9 cellular contexts compared by ENCODE assay signal in the genomic region with DNA sequence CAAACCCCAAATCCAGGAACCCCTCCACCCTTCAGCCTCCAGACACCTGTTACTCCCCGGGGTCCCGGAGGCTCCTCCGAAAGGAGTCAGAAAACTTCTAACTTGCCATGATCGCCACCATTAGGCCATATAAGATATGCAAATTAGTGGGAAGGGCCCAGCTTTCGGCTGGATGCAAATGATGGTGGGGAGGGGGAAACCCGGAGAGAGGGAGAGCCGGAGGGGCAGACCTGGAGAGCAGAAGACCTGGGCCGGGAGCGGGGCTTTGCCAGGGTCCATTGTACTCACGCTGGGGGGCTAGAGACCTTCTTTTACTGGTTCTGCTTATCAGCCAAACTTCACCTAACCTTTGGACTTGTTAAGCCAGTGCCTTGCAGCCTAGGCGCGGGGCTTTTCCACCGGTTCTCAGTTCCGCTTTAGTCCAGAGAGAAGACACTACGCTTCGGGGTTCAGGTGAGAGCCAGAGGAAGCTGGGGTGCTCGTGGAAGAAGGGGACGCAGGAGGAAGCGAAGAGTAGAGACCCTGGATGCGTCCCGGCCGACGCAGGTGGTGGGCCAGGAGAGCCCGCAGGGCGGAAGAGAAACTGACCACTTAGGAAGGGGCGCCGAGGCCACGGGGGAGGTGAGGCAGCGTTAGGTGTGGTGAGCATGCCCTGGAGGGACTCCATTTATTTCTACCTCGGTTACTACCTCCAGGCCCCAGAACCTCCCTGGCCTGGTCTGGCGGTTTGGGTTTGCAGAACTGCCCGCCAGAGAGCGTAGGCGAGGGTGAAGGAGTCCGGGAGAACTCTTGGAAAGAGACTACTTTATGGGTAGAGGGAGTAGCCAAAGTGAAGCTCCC. TPM values are rescaled to one million over a fixed set of nuclear protein-coding genes. Genes with fewer than 3 reads are reported as not detected.
DNase-seq lines count a peak whose midpoint lies in the region; ATAC-seq and TF ChIP-seq lines count a peak whose summit lies in the region.
"Had no signal": no experiment of that assay in that cellular context is flagged by ENCODE, and none has a peak within 500 bp of the region (broad histone marks: within the 10 kb centered on the region; RNA-seq: fewer than 3 reads in every experiment).

A gene with protein sequence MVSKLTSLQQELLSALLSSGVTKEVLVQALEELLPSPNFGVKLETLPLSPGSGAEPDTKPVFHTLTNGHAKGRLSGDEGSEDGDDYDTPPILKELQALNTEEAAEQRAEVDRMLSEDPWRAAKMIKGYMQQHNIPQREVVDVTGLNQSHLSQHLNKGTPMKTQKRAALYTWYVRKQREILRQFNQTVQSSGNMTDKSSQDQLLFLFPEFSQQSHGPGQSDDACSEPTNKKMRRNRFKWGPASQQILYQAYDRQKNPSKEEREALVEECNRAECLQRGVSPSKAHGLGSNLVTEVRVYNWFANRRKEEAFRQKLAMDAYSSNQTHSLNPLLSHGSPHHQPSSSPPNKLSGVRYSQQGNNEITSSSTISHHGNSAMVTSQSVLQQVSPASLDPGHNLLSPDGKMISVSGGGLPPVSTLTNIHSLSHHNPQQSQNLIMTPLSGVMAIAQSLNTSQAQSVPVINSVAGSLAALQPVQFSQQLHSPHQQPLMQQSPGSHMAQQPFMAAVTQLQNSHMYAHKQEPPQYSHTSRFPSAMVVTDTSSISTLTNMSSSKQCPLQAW (minus strand): TSS at position 99 of the 840 bp plus-strand sequence. CDS start 175 bp downstream, outside the sequence.

- peaks cover 72% of the 10 kb centered on the region for H3K27me3 ChIP-seq in brain microvascular endothelial cell (replicated peaks)

- TF ChIP-seq CTCF in brain microvascular endothelial cell (IDR thresholded peaks at IDR 0.05; ENCODE audit: low read depth, low read length, missing control alignments) (peak; percentile 13), osteocyte (IDR thresholded peaks at IDR 0.05) (no peak)

- H3K9me3 Mint-ChIP-seq in osteocyte (ENCODE audit: unreplicated experiment): no peaks in the 10 kb centered on the region

- H3K27ac Mint-ChIP-seq in osteocyte (ENCODE audit: unreplicated experiment): no peak within 1 kb of the TSS

- no peaks in the 10 kb centered on the region for H3K36me3 ChIP-seq in brain microvascular endothelial cell (replicated peaks)

- H3K4me3 Mint-ChIP-seq in osteocyte (ENCODE audit: unreplicated experiment): peak within 1 kb of the TSS; percentile 70

- H3K36me3 Mint-ChIP-seq in osteocyte (ENCODE audit: unreplicated experiment): no peaks in the 10 kb centered on the region

- H3K4me1 Mint-ChIP-seq in osteocyte (ENCODE audit: unreplicated experiment): peaks cover 18% of the 10 kb centered on the region

- peak; percentile 48 for ATAC-seq in GM18909 (IDR thresholded peaks at IDR 0.05; ENCODE audit: poor library complexity, unreplicated experiment)
- ATAC-seq in HG02970 (IDR thresholded peaks at IDR 0.05; ENCODE audit: low FRiP score, unreplicated experiment): peak; percentile 49

- peaks cover 30% of the 10 kb centered on the region for H3K27me3 Mint-ChIP-seq in osteocyte (ENCODE audit: unreplicated experiment)

- no peak for DNase-seq in brain microvascular endothelial cell
- DNase-seq in osteocyte (ENCODE audit: extremely low spot score, unreplicated experiment): no peak
- DNase-seq in NCI-H1105 (lab: John Stamatoyannopoulos, UW): no peak
- DNase-seq in NK-92 treated with Interleukin-12 subunit alpha and Interleukin-12 subunit beta, amount 100 ng/mL, for 24 hours (lab: John Stamatoyannopoulos, UW): no peak
- no peak for DNase-seq in cerebellar cortex (ENCODE audit: low spot score)
- no peak for DNase-seq in NCI-H82 treated with DMSO at 0.1 percent for 48 hours (lab: John Stamatoyannopoulos, UW; ENCODE audit: unreplicated experiment)

- H3K4me3 ChIP-seq in brain microvascular endothelial cell (ENCODE audit: low read depth, low read length): no peak within 1 kb of the TSS

- no peak within 1 kb of the TSS for H3K27ac ChIP-seq in brain microvascular endothelial cell

- in situ Hi-C loops in brain microvascular endothelial cell (cut with HindIII; ENCODE audit: low pct_ligation_motif_present, low sequenced_read_pairs): no loop called here

RNA-seq across cellular contexts. Expression of the gene that starts here (rescaled TPM):
- 7.3 and 8.1 TPM in 2 replicates for total RNA-seq in osteocyte
- total RNA-seq: myocyte had no signal
